8 cellular contexts compared by ENCODE assay signal in genomic region chr17:59838196-59838911, GRCh38. TPM values are rescaled to one million over a fixed set of nuclear protein-coding genes. Genes with fewer than 3 reads are reported as not detected.
DNase-seq lines count a peak whose midpoint lies in the region; ATAC-seq and TF ChIP-seq lines count a peak whose summit lies in the region.

No MANE protein-coding gene starts in this region.

- peak overlapping the region; percentile 98 for H3K27ac ChIP-seq in urinary bladder (ENCODE audit: low read depth)

- TF ChIP-seq POLR2A in GM19099 (IDR thresholded peaks at IDR 0.05; ENCODE audit: extremely low read depth, insufficient read length, low read depth), result peak; percentile 36

- no peak for TF ChIP-seq CTCF in cardiac fibroblast (IDR thresholded peaks at IDR 0.05; ENCODE audit: low read depth, low read length)

- H3K4me1 ChIP-seq in urinary bladder (ENCODE audit: insufficient read depth), result no peaks in the 10 kb centered on the region

- 5% methylated on average over 8 of the region's 8 CpGs for WGBS in urinary bladder

- H3K4me3 ChIP-seq in cardiac fibroblast (replicated peaks in 1 of 2; ENCODE audit: low read depth in 2 of 2, low read length in 2 of 2) (peak overlapping the region; percentile 71 to 79), urinary bladder (ENCODE audit: low read depth, low read length) (peak overlapping the region; percentile 81)

- no peak for ATAC-seq in HG02571 (IDR thresholded peaks at IDR 0.05; ENCODE audit: unreplicated experiment)
- ATAC-seq in HG03442 (IDR thresholded peaks at IDR 0.05; ENCODE audit: unreplicated experiment), result no peak
- ATAC-seq in HG03432 (IDR thresholded peaks at IDR 0.05; ENCODE audit: unreplicated experiment), result no peak

- H3K36me3 ChIP-seq in urinary bladder (ENCODE audit: insufficient read depth), result no peaks in the 10 kb centered on the region

- peak; percentile 65 to 67 for DNase-seq in cardiac fibroblast (ENCODE audit: low read depth in 2 of 2)
- peak; percentile 45 for DNase-seq in medulla oblongata (ENCODE audit: extremely low spot score)

TF ChIP-seq in PFSK-1, 5 proteins besides CTCF, POLR2A, EP300 and RAD21:
- TF ChIP-seq POLR2AphosphoS5 (IDR thresholded peaks at IDR 0.05; ENCODE audit: low read depth, low read length), result peak; percentile 17; the same call in 1 of the 2 replicates
- TF ChIP-seq SIN3A (IDR thresholded peaks at IDR 0.05; ENCODE audit: borderline replicate concordance, insufficient read depth, low read length), result no peak

RNA-seq across cellular contexts. Expression of gene TUBD1, which starts 54.4 kb away (rescaled TPM):
- polyA plus RNA-seq in PFSK-1 (2012; ENCODE audit: insufficient read length, low read depth), result 5.3 TPM
- total RNA-seq in urinary bladder, result 15.9 TPM
- 8.4 TPM for polyA plus RNA-seq in urinary bladder

RNA-seq across cellular contexts. Expression of gene RPS6KB1, which starts 54.6 kb away (rescaled TPM):
- polyA plus RNA-seq in PFSK-1 (2012; ENCODE audit: insufficient read length, low read depth), result 29.6 TPM
- total RNA-seq in urinary bladder, result 61.8 TPM
- 13.2 TPM for polyA plus RNA-seq in urinary bladder
